In genomic region chr9:111076519-111076918, GRCh38 we compare ENCODE assay signal across 1 cellular context.
TF ChIP-seq lines count a peak whose summit lies in the region.

No MANE protein-coding gene starts in this region.

TF ChIP-seq in GM12878, 131 proteins besides CTCF, POLR2A, EP300 and RAD21:
- TF ChIP-seq CBX3 (IDR thresholded peaks at IDR 0.05; ENCODE audit: borderline replicate concordance, low read depth): no peak
- TF ChIP-seq RB1 (IDR thresholded peaks at IDR 0.05; ENCODE audit: borderline replicate concordance): no peak
- TF ChIP-seq USF2 (IDR thresholded peaks at IDR 0.05; ENCODE audit: borderline replicate concordance, low read depth, low read length): no peak
- TF ChIP-seq CHD1 (IDR thresholded peaks at IDR 0.05; ENCODE audit: low read depth, low read length): no peak
